ENCODE assay signal across 16 cellular contexts in the genomic region with DNA sequence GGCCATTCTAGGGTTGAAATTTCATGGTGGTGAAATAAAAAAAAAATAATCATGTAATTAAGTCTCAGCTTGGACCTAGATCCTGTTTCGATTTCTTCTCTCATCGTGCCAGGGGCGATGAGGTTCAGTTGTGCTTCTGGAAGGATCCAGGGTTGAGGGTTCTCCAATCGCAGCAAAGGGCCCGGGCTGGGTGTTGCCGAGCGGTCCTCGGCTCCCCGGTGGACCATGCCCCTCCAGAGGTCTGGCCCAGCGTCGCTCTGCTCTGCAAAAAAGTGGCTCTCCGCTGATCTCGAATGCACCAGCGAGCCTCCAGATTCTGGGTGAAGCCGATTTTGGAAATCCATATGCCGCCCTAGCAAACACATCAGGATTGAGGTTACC. TPM values are rescaled to one million over a fixed set of nuclear protein-coding genes. Genes with fewer than 3 reads are reported as not detected.
DNase-seq lines count a peak whose midpoint lies in the region; ATAC-seq and TF ChIP-seq lines count a peak whose summit lies in the region.
"Had no signal": no experiment of that assay in that cellular context is flagged by ENCODE, and none has a peak within 500 bp of the region (broad histone marks: within the 10 kb centered on the region; RNA-seq: fewer than 3 reads in every experiment).

No MANE protein-coding gene starts in this region.

- peak overlapping the region; percentile 57 for H3K4me2 ChIP-seq in hepatocyte

- H3K36me3 ChIP-seq in MG63 (no peaks in the 10 kb centered on the region), hepatocyte (replicated peaks; ENCODE audit: insufficient read depth, low read depth) (no peaks in the 10 kb centered on the region), ovary (no peaks in the 10 kb centered on the region)
- H3K36me3 ChIP-seq: heart right ventricle, thyroid gland had no signal

- no peak overlapping the region for H2AFZ ChIP-seq in hepatocyte

- no peaks in the 10 kb centered on the region for H3K27me3 ChIP-seq in MG63
- peaks cover 52% of the 10 kb centered on the region for H3K27me3 ChIP-seq in hepatocyte
- H3K27me3 ChIP-seq in ovary, result no peaks in the 10 kb centered on the region
- H3K27me3 ChIP-seq: thyroid gland had no signal

- no peak for TF ChIP-seq POLR2A in ovary (IDR thresholded peaks at IDR 0.05)

- intact Hi-C loops in ovary (cut with DNase I), result no loop called here

- no peaks in the 10 kb centered on the region for H3K9me2 ChIP-seq in hepatocyte (replicated peaks; ENCODE audit: insufficient read depth)

- peak overlapping the region; percentile 34 for H3K4me3 ChIP-seq in MG63
- no peak overlapping the region for H3K4me3 ChIP-seq in hepatocyte
- peak overlapping the region; percentile 24 for H3K4me3 ChIP-seq in ovary
- H3K4me3 ChIP-seq: K562, mucosa of descending colon, thyroid gland had no signal

- peak; percentile 11 for DNase-seq in DMS53 (lab: John Stamatoyannopoulos, UW)
- DNase-seq in DMS53 treated with DMSO at 0.1 percent for 48 hours (lab: John Stamatoyannopoulos, UW; ENCODE audit: unreplicated experiment), result no peak
- peak; percentile 41 for DNase-seq in MG63
- no peak for DNase-seq in hepatocyte (ENCODE audit: low spot score)
- no peak for DNase-seq in ovary
- DNase-seq: activated CD4-positive, alpha-beta T cell treated with anti-CD3 and anti-CD28 coated beads, Interleukin-2, amount 50 U/mL, for 48 hours; dermis blood vessel endothelial cell; heart right ventricle; mucosa of descending colon; NCI-H2029; thyroid gland had no signal

- H4K20me1 ChIP-seq in hepatocyte (ENCODE audit: insufficient read depth, poor library complexity, severe bottlenecking), result no peaks in the 10 kb centered on the region

- no peak for TF ChIP-seq EP300 in ovary (IDR thresholded peaks at IDR 0.05)

- no peak overlapping the region for H3K27ac ChIP-seq in hepatocyte
- no peak overlapping the region for H3K27ac ChIP-seq in ovary
- H3K27ac ChIP-seq: 22Rv1, heart right ventricle, thyroid gland had no signal

- H3K4me1 ChIP-seq in hepatocyte (ENCODE audit: insufficient read depth), result peaks cover 3% of the 10 kb centered on the region
- no peaks in the 10 kb centered on the region for H3K4me1 ChIP-seq in ovary (ENCODE audit: insufficient read depth)
- H3K4me1 ChIP-seq: thyroid gland had no signal

- TF ChIP-seq CTCF in hepatocyte (IDR thresholded peaks at IDR 0.05; ENCODE audit: poor library complexity) (no peak), ovary (IDR thresholded peaks at IDR 0.05) (no peak)

- ATAC-seq in HG02763 (IDR thresholded peaks at IDR 0.05; ENCODE audit: unreplicated experiment) (no peak), HG03025 (IDR thresholded peaks at IDR 0.05; ENCODE audit: low FRiP score, unreplicated experiment) (no peak), HG03565 (IDR thresholded peaks at IDR 0.05; ENCODE audit: unreplicated experiment) (no peak)
- ATAC-seq: heart right ventricle, K562, mucosa of descending colon had no signal

- WGBS in hepatocyte (ENCODE audit: low lambda C conversion rate, missing lambda C conversion rate), result 41% methylated on average over 16 of the region's 16 CpGs
- WGBS in ovary, 3 donors, result 15 to 22% (median 17%) methylated on average over 16 of the region's 16 CpGs

- H3K9me3 ChIP-seq in MG63 (no peaks in the 10 kb centered on the region), hepatocyte (ENCODE audit: low read depth) (no peaks in the 10 kb centered on the region), ovary (no peaks in the 10 kb centered on the region)
- H3K9me3 ChIP-seq: heart right ventricle, mucosa of descending colon, thyroid gland had no signal

- H3K79me2 ChIP-seq in hepatocyte, result no peaks in the 10 kb centered on the region

RNA-seq across cellular contexts. Expression of gene EN1, which starts 39.0 kb away (rescaled TPM):
- 1.2 and 7.2 TPM in 2 replicates for total RNA-seq in MG63 (2014; rRNA removed; shearing (Covaris generic); ENCODE audit: low replicate concordance)
- total RNA-seq in hepatocyte (0.24 and 0.43 TPM in 2 replicates), ovary (not detected)
- polyA plus RNA-seq in hepatocyte (0.38 and 1.3 TPM in 2 replicates), ovary (not detected)
- total RNA-seq: dermis blood vessel endothelial cell, mucosa of descending colon had no signal
- polyA plus RNA-seq: heart right ventricle had no signal

Comparison
In these comparisons a context has a peak if more than half of its experiments do, and no peak if none do; other contexts are left out.
1. DNase-seq: peak in DMS53 (single experiment) and MG63 (single experiment); none in DMS53 treated with DMSO at 0.1 percent for 48 hours (single experiment), hepatocyte (single experiment) and ovary (0 of 5).